Comparison of ENCODE assay signal across 12 cellular contexts in genomic region chr15:45157974-45158373, GRCh38. TPM values are rescaled to one million over a fixed set of nuclear protein-coding genes. Genes with fewer than 3 reads are reported as not detected.
DNase-seq lines count a peak whose midpoint lies in the region; ATAC-seq, FAIRE-seq and TF ChIP-seq lines count a peak whose summit lies in the region.
"Had no signal": no experiment of that assay in that cellular context is flagged by ENCODE, and none has a peak within 500 bp of the region (broad histone marks: within the 10 kb centered on the region; RNA-seq: fewer than 3 reads in every experiment).

No MANE protein-coding gene starts in this region.

- H3K4me1 ChIP-seq in lower lobe of right lung = peaks cover 40% of the 10 kb centered on the region

- FAIRE-seq in bronchial epithelial cell (lab: Jason Lieb, UNC) = peak; percentile 73
- FAIRE-seq in GM12891 (lab: Jason Lieb, UNC) = no peak

- intact Hi-C loops in lower lobe of right lung (cut with DNase I) = no loop called here

- no peak for ATAC-seq in lower lobe of right lung

- TF ChIP-seq CTCF in bronchial epithelial cell (IDR thresholded peaks at IDR 0.05; ENCODE audit: insufficient read depth, low read length, severe bottlenecking) (no peak), lower lobe of right lung (IDR thresholded peaks at IDR 0.05) (no peak)

- H3K27me3 ChIP-seq in bronchial epithelial cell (ENCODE audit: control insufficient read depth, insufficient read depth, low read length) (no peaks in the 10 kb centered on the region), lower lobe of right lung (ENCODE audit: low read depth) (no peaks in the 10 kb centered on the region)
- H3K27me3 ChIP-seq: stomach had no signal

- H3K27ac ChIP-seq in lower lobe of right lung = no peak overlapping the region
- H3K27ac ChIP-seq: stomach had no signal

- H3K4me3 ChIP-seq in Jurkat, Clone E6-1 (ENCODE audit: low read length) = no peak overlapping the region
- H3K4me3 ChIP-seq in bronchial epithelial cell (ENCODE audit: low read depth, low read length) (no peak overlapping the region), lower lobe of right lung (no peak overlapping the region)
- H3K4me3 ChIP-seq: stomach had no signal

- no peak for TF ChIP-seq POLR2A in GM12891 (IDR thresholded peaks at IDR 0.05; ENCODE audit: low read depth, low read length)

- H3K9me3 ChIP-seq in lower lobe of right lung = no peaks in the 10 kb centered on the region
- H3K9me3 ChIP-seq: stomach had no signal

- H3K36me3 ChIP-seq in bronchial epithelial cell (ENCODE audit: control insufficient read depth, insufficient read depth, low read length) (peaks cover 16% of the 10 kb centered on the region), lower lobe of right lung (peaks cover 44% of the 10 kb centered on the region)

- DNase-seq in AG08396 (ENCODE audit: low spot score) = peak; percentile 73
- DNase-seq in Jurkat, Clone E6-1 (ENCODE audit: low read depth, low spot score) = peak; percentile 62
- peak; percentile 93 for DNase-seq in bronchial epithelial cell (ENCODE audit: low read depth)
- peak; percentile 72 for DNase-seq in iris pigment epithelial cell (ENCODE audit: low read depth)
- DNase-seq in kidney tubule cell (ENCODE audit: low spot score) = no peak
- no peak for DNase-seq in COLO829 (ENCODE audit: low spot score)
- no peak for DNase-seq in GM12891 (ENCODE audit: insufficient read length, low spot score)
- DNase-seq in lower lobe of right lung = no peak
- DNase-seq: activated CD4-positive, alpha-beta T cell treated with anti-CD3 and anti-CD28 coated beads, Interleukin-2, amount 50 U/mL, for 48 hours; NCI-H526 treated with DMSO at 0.1 percent for 48 hours; stomach had no signal

TF ChIP-seq in GM12891, 5 proteins besides CTCF, POLR2A, EP300 and RAD21:
- no peak for TF ChIP-seq PAX5 (IDR thresholded peaks at IDR 0.05; ENCODE audit: insufficient read depth, low read length, severe bottlenecking)
- TF ChIP-seq POU2F2 (IDR thresholded peaks at IDR 0.05; ENCODE audit: low read depth, low read length) = no peak
- no peak for TF ChIP-seq SPI1 (IDR thresholded peaks at IDR 0.05; ENCODE audit: low read depth, low read length)
- no peak for TF ChIP-seq TAF1 (IDR thresholded peaks at IDR 0.05; ENCODE audit: low read depth, low read length)
- no peak for TF ChIP-seq POLR2AphosphoS5 (IDR thresholded peaks at IDR 0.05; ENCODE audit: low read depth, low read length)

RNA-seq across cellular contexts. Expression of gene DUOX1, which starts 28.2 kb away (rescaled TPM):
- 2.8 TPM for polyA plus RNA-seq in Jurkat, Clone E6-1 (2012; ENCODE audit: insufficient read depth, insufficient read length)
- total RNA-seq in bronchial epithelial cell = 13.2 and 37.0 TPM in 2 replicates
- polyA plus RNA-seq in GM12891 (2012; ENCODE audit: low read depth, missing spikeins) = 0.62 TPM
- total RNA-seq in lower lobe of right lung = 317 TPM
- total RNA-seq: glomerular endothelial cell had no signal

RNA-seq across cellular contexts. Expression of gene DUOXA1, which starts 28.3 kb away (rescaled TPM):
- polyA plus RNA-seq in Jurkat, Clone E6-1 (2012; ENCODE audit: insufficient read depth, insufficient read length) = not detected
- total RNA-seq in bronchial epithelial cell (27.1 and 54.5 TPM in 2 replicates), lower lobe of right lung (131 TPM)
- not detected for polyA plus RNA-seq in GM12891 (2012; ENCODE audit: low read depth, missing spikeins)
- total RNA-seq: glomerular endothelial cell had no signal

RNA-seq across cellular contexts. Expression of gene SHF, which starts 29.8 kb away (rescaled TPM):
- 13.0 TPM for polyA plus RNA-seq in Jurkat, Clone E6-1 (2012; ENCODE audit: insufficient read depth, insufficient read length)
- total RNA-seq in bronchial epithelial cell (0.77 and 0.79 TPM in 2 replicates), lower lobe of right lung (6.4 TPM)
- 12.8 TPM for polyA plus RNA-seq in GM12891 (2012; ENCODE audit: low read depth, missing spikeins)

RNA-seq across cellular contexts. Expression of gene DUOXA2, which starts 43.8 kb away (rescaled TPM):
- not detected for polyA plus RNA-seq in Jurkat, Clone E6-1 (2012; ENCODE audit: insufficient read depth, insufficient read length)
- 0.13 TPM in 1 of 2 replicates, not detected in the other for total RNA-seq in bronchial epithelial cell
- polyA plus RNA-seq in GM12891 (2012; ENCODE audit: low read depth, missing spikeins) = not detected
- not detected for total RNA-seq in lower lobe of right lung
- total RNA-seq: glomerular endothelial cell had no signal

RNA-seq across cellular contexts. Expression of gene DUOX2, which starts 44.0 kb away (rescaled TPM):
- not detected for polyA plus RNA-seq in Jurkat, Clone E6-1 (2012; ENCODE audit: insufficient read depth, insufficient read length)
- 0.90 and 1.1 TPM in 2 replicates for total RNA-seq in bronchial epithelial cell
- 0.04 TPM for polyA plus RNA-seq in GM12891 (2012; ENCODE audit: low read depth, missing spikeins)
- total RNA-seq in lower lobe of right lung = 4.0 TPM
- total RNA-seq: glomerular endothelial cell had no signal

Comparison
In these comparisons a context has a peak if more than half of its experiments do, and no peak if none do; other contexts are left out.
1. DNase-seq: peak in AG08396 (single experiment), Jurkat, Clone E6-1 (single experiment), bronchial epithelial cell (single experiment) and iris pigment epithelial cell (single experiment); none in kidney tubule cell (single experiment), COLO829 (single experiment), GM12891 (single experiment) and lower lobe of right lung (single experiment).